In genomic region chr9:33472171-33472920, GRCh38 we compare ENCODE assay signal across 9 cellular contexts. TPM values are rescaled to one million over a fixed set of nuclear protein-coding genes. Genes with fewer than 3 reads are reported as not detected.
DNase-seq lines count a peak whose midpoint lies in the region; ATAC-seq and TF ChIP-seq lines count a peak whose summit lies in the region.
"Had no signal": no experiment of that assay in that cellular context is flagged by ENCODE, and none has a peak within 500 bp of the region (broad histone marks: within the 10 kb centered on the region; RNA-seq: fewer than 3 reads in every experiment).

No MANE protein-coding gene starts in this region.

- H3K9ac ChIP-seq in SK-N-MC (ENCODE audit: insufficient read length): peak overlapping the region; percentile 91

- intact Hi-C loops in sigmoid colon (cut with DNase I): no loop called here

- H3K36me3 ChIP-seq in SK-N-MC (ENCODE audit: insufficient read depth, low read length): peaks cover 47% of the 10 kb centered on the region
- peaks cover 23 to 50% (median 30%) of the 10 kb centered on the region in 4 donors for H3K36me3 ChIP-seq in sigmoid colon

- no peaks in the 10 kb centered on the region for H3K9me3 ChIP-seq in SK-N-MC (ENCODE audit: low read depth, low read length)
- H3K9me3 ChIP-seq in sigmoid colon: no peaks in the 10 kb centered on the region

- no peaks in the 10 kb centered on the region for H3K27me3 ChIP-seq in sigmoid colon

- WGBS in sigmoid colon, 2 donors: 88 to 91% methylated on average over 16 of the region's 16 CpGs

- DNase-seq in GM13977 (ENCODE audit: low spot score): peak; percentile 2
- DNase-seq in SK-N-MC (ENCODE audit: low read depth, low spot score): no peak
- no peak for DNase-seq in fibroblast of pulmonary artery (ENCODE audit: low read depth)
- peak; percentile 32 for DNase-seq in sigmoid colon
- DNase-seq in AG08395 (ENCODE audit: low spot score): no peak
- DNase-seq in activated effector memory CD4-positive, alpha-beta T cell treated with Interleukin-2 at 50 U/mL for 16 hours: no peak

- no peak for ATAC-seq in GM21423 (IDR thresholded peaks at IDR 0.05; ENCODE audit: unreplicated experiment)
- no peak for ATAC-seq in GM18867 (IDR thresholded peaks at IDR 0.05; ENCODE audit: unreplicated experiment)
- ATAC-seq: activated CD4-positive, CD25-positive, alpha-beta regulatory T cell treated with anti-CD3 and anti-CD28 coated beads, Interleukin-2, amount 50 U/mL, for 24 hours had no signal

- TF ChIP-seq CTCF in GM13977 (IDR thresholded peaks at IDR 0.05; ENCODE audit: extremely low read depth, insufficient read depth, missing control alignments): no peak
- no peak for TF ChIP-seq CTCF in fibroblast of pulmonary artery (IDR thresholded peaks at IDR 0.05; ENCODE audit: low read length, missing control alignments)
- no peak for TF ChIP-seq CTCF in sigmoid colon (IDR thresholded peaks at IDR 0.05)

- H3K4me1 ChIP-seq in sigmoid colon: peaks cover 0 to 25% (median 18%) of the 10 kb centered on the region in 4 donors

- H3K27ac ChIP-seq in SK-N-MC: no peak overlapping the region
- no peak overlapping the region for H3K27ac ChIP-seq in sigmoid colon

- no peak for TF ChIP-seq POLR2A in sigmoid colon (IDR thresholded peaks at IDR 0.05)

- no peak for TF ChIP-seq EP300 in sigmoid colon (IDR thresholded peaks at IDR 0.05)

- in situ Hi-C loops in GM13977 (cut with MboI; ENCODE audit: low pct_unique_long_range_greater_than_20kb, low sequenced_read_pairs, unreplicated experiment): no loop called here

- peak overlapping the region; percentile 95 for H3K4me3 ChIP-seq in SK-N-MC
- peak overlapping the region; percentile 95 for H3K4me3 ChIP-seq in fibroblast of pulmonary artery (replicated peaks; ENCODE audit: low read depth, low read length)
- H3K4me3 ChIP-seq in sigmoid colon: peak overlapping the region in 2 of 4 donors; percentile 79 to 80

RNA-seq across cellular contexts. Expression of gene NOL6, which starts 1.4 kb away (rescaled TPM):
- total RNA-seq in sigmoid colon: 10 to 100 TPM in 2 of 4 donors, 1 to 10 TPM in 2; 8.2 to 17.2 (median 10.3) TPM
- 10 to 100 TPM in 1 of 3 donors, 1 to 10 TPM in 2; 5.5 to 23.6 (median 7.8) TPM for polyA plus RNA-seq in sigmoid colon

RNA-seq across cellular contexts. Expression of gene AQP3, which starts 25.0 kb away (rescaled TPM):
- total RNA-seq in sigmoid colon: 1 to 10 TPM; 3.0 to 6.9 (median 4.5) TPM
- 10 to 100 TPM in 1 of 3 donors, 1 to 10 TPM in 2; 1.6 to 13.6 (median 1.8) TPM for polyA plus RNA-seq in sigmoid colon

RNA-seq across cellular contexts. Expression of gene ANKRD18B, which starts 51.7 kb away (rescaled TPM):
- under 1 TPM in 1 of 4 donors, not detected in 3; under 0.01 TPM for total RNA-seq in sigmoid colon
- under 1 TPM in 1 of 3 donors, not detected in 2; 0.60 TPM for polyA plus RNA-seq in sigmoid colon

Comparison
In these comparisons a context has a peak if more than half of its experiments do, and no peak if none do; other contexts are left out.
1. DNase-seq: peak in GM13977 (single experiment) and sigmoid colon (single experiment); none in SK-N-MC (single experiment), fibroblast of pulmonary artery (single experiment), AG08395 (single experiment) and activated effector memory CD4-positive, alpha-beta T cell treated with Interleukin-2 at 50 U/mL for 16 hours (single experiment).